1 cellular context compared by ENCODE assay signal in the genomic region with DNA sequence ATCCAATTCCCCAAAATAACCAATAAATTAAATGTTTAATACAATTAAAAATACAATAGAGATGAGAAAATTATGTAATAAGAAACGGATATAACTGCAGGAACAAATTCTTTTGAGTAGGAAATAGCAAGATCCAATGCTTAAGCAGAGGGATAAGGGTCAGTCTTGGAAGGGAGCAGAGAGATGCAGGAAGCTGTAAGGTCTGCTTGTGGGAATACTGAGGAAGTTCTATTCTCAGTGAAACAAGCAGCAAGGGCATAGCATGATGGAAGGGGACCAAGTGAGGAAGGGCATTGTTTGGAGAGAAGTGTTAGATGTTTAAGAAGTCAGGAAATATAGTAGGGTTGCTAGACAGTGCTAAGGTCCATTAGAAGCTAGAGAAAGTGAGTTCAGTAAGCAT.
TF ChIP-seq lines count a peak whose summit lies in the region.

No MANE protein-coding gene starts in this region.

TF ChIP-seq in GM23338, 12 proteins besides CTCF, POLR2A, EP300 and RAD21 (continued from another document):
- TF ChIP-seq CREB1 (CRISPR knock-in tag; IDR thresholded peaks at IDR 0.05; ENCODE audit: low read depth), result no peak
- no peak for TF ChIP-seq EZH2phosphoT487 (IDR thresholded peaks at IDR 0.05; ENCODE audit: unreplicated experiment)
- no peak for TF ChIP-seq JUNB (IDR thresholded peaks at IDR 0.05; ENCODE audit: unreplicated experiment)
- TF ChIP-seq, protein P1, sequence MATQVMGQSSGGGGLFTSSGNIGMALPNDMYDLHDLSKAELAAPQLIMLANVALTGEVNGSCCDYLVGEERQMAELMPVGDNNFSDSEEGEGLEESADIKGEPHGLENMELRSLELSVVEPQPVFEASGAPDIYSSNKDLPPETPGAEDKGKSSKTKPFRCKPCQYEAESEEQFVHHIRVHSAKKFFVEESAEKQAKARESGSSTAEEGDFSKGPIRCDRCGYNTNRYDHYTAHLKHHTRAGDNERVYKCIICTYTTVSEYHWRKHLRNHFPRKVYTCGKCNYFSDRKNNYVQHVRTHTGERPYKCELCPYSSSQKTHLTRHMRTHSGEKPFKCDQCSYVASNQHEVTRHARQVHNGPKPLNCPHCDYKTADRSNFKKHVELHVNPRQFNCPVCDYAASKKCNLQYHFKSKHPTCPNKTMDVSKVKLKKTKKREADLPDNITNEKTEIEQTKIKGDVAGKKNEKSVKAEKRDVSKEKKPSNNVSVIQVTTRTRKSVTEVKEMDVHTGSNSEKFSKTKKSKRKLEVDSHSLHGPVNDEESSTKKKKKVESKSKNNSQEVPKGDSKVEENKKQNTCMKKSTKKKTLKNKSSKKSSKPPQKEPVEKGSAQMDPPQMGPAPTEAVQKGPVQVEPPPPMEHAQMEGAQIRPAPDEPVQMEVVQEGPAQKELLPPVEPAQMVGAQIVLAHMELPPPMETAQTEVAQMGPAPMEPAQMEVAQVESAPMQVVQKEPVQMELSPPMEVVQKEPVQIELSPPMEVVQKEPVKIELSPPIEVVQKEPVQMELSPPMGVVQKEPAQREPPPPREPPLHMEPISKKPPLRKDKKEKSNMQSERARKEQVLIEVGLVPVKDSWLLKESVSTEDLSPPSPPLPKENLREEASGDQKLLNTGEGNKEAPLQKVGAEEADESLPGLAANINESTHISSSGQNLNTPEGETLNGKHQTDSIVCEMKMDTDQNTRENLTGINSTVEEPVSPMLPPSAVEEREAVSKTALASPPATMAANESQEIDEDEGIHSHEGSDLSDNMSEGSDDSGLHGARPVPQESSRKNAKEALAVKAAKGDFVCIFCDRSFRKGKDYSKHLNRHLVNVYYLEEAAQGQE (IDR thresholded peaks at IDR 0.05; ENCODE audit: unreplicated experiment), result no peak
- TF ChIP-seq STAT1 (IDR thresholded peaks at IDR 0.05; ENCODE audit: unreplicated experiment), result no peak
- TF ChIP-seq EZH2 (IDR thresholded peaks at IDR 0.05; ENCODE audit: low read depth, unreplicated experiment), result no peak
- TF ChIP-seq POLR2AphosphoS5 (IDR thresholded peaks at IDR 0.05; ENCODE audit: low read depth), result no peak
- no peak for TF ChIP-seq ZNF331 (CRISPR knock-in tag; IDR thresholded peaks at IDR 0.05; ENCODE audit: low read depth)
TF ChIP-seq in GM23338: peak in this region for 0.
